In genomic region chr6:14711056-14711703, GRCh38 we compare ENCODE assay signal across 8 cellular contexts.
A peak's percentile ranks its signal among the peaks of the same experiment; 100 is the strongest.
DNase-seq lines count a peak whose midpoint lies in the region; ATAC-seq and TF ChIP-seq lines count a peak whose summit lies in the region.

No MANE protein-coding gene starts in this region.

- H3K4me3 ChIP-seq in BE2C (ENCODE audit: low read depth, low read length): no peak overlapping the region

- H3K9me3 ChIP-seq in BE2C: no peaks in the 10 kb centered on the region

- DNase-seq in BE2C (peak; percentile 60), NCI-H774 (lab: John Stamatoyannopoulos, UW) (peak; percentile 14), iPS-NIHi7 (ENCODE audit: extremely low spot score) (peak; percentile 78), dermis blood vessel endothelial cell (no peak)
- DNase-seq in activated T-cell treated with anti-CD3 and anti-CD28 coated beads, Interleukin-2, amount 50 U/mL, for 48 hours: peak; percentile 79 to 83
- DNase-seq in stimulated activated CD4-positive, alpha-beta T cell treated with anti-CD3 and anti-CD28 coated beads, TNF-alpha, amount 100 ng/mL, for 24 hours (ENCODE audit: low read depth in 3 of 3): peak in 2 of 3 experiments; percentile 32 to 59

- no peaks in the 10 kb centered on the region for H3K27me3 ChIP-seq in BE2C

- ATAC-seq in GM19043 (IDR thresholded peaks at IDR 0.05; ENCODE audit: low read depth, unreplicated experiment): peak; percentile 63
- ATAC-seq in GM21360 (IDR thresholded peaks at IDR 0.05; ENCODE audit: unreplicated experiment): no peak

- peak; percentile 83 for TF ChIP-seq CTCF in BE2C (IDR thresholded peaks at IDR 0.05; ENCODE audit: low read depth, low read length)

- H3K36me3 ChIP-seq in BE2C: no peaks in the 10 kb centered on the region

- H3K4me1 ChIP-seq in BE2C: no peaks in the 10 kb centered on the region; the same call in 1 of the 2 replicates
